In the genomic region with DNA sequence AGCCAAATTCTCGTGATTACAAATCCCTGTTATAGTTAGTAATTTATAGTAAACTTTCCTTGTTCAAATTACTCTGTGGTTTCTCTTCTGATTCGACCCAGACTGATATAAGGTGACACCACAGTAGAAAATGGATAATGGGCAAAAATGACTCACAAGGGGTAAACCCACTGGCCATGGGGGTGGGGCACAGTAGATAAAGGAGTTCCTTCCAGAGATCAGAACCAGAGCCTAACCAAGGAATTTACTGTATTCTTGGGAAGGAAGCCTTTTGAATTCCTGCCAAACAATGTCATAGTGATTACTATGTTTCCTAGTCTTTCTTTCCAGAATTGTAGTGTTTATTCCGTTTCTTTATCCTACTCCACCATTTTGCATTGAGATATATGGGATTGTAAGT, we compare ENCODE assay signal across 13 cellular contexts. TPM values are rescaled to one million over a fixed set of nuclear protein-coding genes. Genes with fewer than 3 reads are reported as not detected.
DNase-seq lines count a peak whose midpoint lies in the region; ATAC-seq and TF ChIP-seq lines count a peak whose summit lies in the region.
"Had no signal": no experiment of that assay in that cellular context is flagged by ENCODE, and none has a peak within 500 bp of the region (broad histone marks: within the 10 kb centered on the region; RNA-seq: fewer than 3 reads in every experiment).

No MANE protein-coding gene starts in this region.

- CTCF ChIA-PET in PC-3 (lab: Charles Lee): no interaction called here
- CTCF ChIA-PET in GM10248 (lab: Yijun Ruan, JAX): interaction anchor here (1.1 to 2.8 kb wide), 3 partner anchors 11 to 22 kb away, joined by 4 to 10 read pairs (median 5); a partner anchor contains a TSS

- no peak overlapping the region for H2AFZ ChIP-seq in PC-3 (ENCODE audit: low read length)
- H2AFZ ChIP-seq: GM23338 had no signal

- H3K27ac ChIP-seq in PC-3 (ENCODE audit: low read length) (no peak overlapping the region), stomach (no peak overlapping the region), coronary artery (no peak overlapping the region)
- H3K27ac ChIP-seq: VCaP had no signal

- H3K4me2 ChIP-seq in PC-3 (ENCODE audit: low read length): no peak overlapping the region
- H3K4me2 ChIP-seq: GM23338 had no signal

- POLR2A ChIA-PET in PC-3 (lab: Charles Lee; ENCODE audit: unreplicated experiment): no interaction called here
- POLR2A ChIA-PET in GM10248 (lab: Yijun Ruan, JAX): no interaction called here

- no peaks in the 10 kb centered on the region for H3K36me3 ChIP-seq in PC-3 (ENCODE audit: low read depth, low read length)
- H3K36me3 ChIP-seq in stomach: no peaks in the 10 kb centered on the region

- DNase-seq in AG08396 (ENCODE audit: low spot score): peak; percentile 7
- peak; percentile 7 for DNase-seq in PC-3
- peak; percentile 49 for DNase-seq in fibroblast of mammary gland (ENCODE audit: low read depth)
- DNase-seq in GM10248 (ENCODE audit: extremely low spot score): no peak
- no peak for DNase-seq in stomach
- no peak for DNase-seq in kidney glomerular epithelial cell (lab: John Stamatoyannopoulos, UW)
- no peak for DNase-seq in coronary artery (ENCODE audit: low spot score)
- DNase-seq: CD8-positive, alpha-beta T cell; naive thymus-derived CD4-positive, alpha-beta T cell; NCI-H1417 treated with DMSO at 0.1 percent for 48 hours had no signal

- H3K9me3 ChIP-seq in PC-3 (ENCODE audit: low read length) (no peaks in the 10 kb centered on the region), stomach (no peaks in the 10 kb centered on the region)

- ATAC-seq in GM19023 (IDR thresholded peaks at IDR 0.05; ENCODE audit: unreplicated experiment) (peak; percentile 30), PC-3 (0 out of 2 replicates have a peak, but pooled peaks have one; percentile 15)
- ATAC-seq: CD8-positive, alpha-beta T cell; GM23338; naive thymus-derived CD4-positive, alpha-beta T cell had no signal

- intact Hi-C loops in PC-3 (cut with micrococcal nuclease) (no loop called here), stomach (cut with DNase I; ENCODE audit: low total_unique reads) (no loop called here)

- no peak overlapping the region for H3K9ac ChIP-seq in PC-3 (ENCODE audit: low read length)

- no peaks in the 10 kb centered on the region for H3K79me2 ChIP-seq in PC-3 (ENCODE audit: low read length)

- TF ChIP-seq CTCF in PC-3 (conservative IDR thresholded peaks at IDR 0.05; ENCODE audit: low read depth, low read length) (no peak), fibroblast of mammary gland (conservative IDR thresholded peaks at IDR 0.05; ENCODE audit: control insufficient read depth, insufficient read depth, low read depth, low read length) (no peak), GM10248 (IDR thresholded peaks at IDR 0.05; ENCODE audit: control extremely low read depth, extremely low read depth, low read depth, missing control alignments) (no peak), stomach (IDR thresholded peaks at IDR 0.05) (no peak), coronary artery (IDR thresholded peaks at IDR 0.05) (no peak)

- no peaks in the 10 kb centered on the region for H3F3A ChIP-seq in PC-3 (ENCODE audit: low read length, unreplicated experiment)

- 10 to 29% (median 27%) methylated on average over 3 of the region's 3 CpGs for WGBS in stomach, 5 donors

- H3K27me3 ChIP-seq in PC-3 (ENCODE audit: low read length) (no peaks in the 10 kb centered on the region), stomach (peaks cover 0 to 5% (median 0%) of the 10 kb centered on the region in 3 donors)

- no TSS peak for BruUV-seq in PC-3 (replicated peaks; lab: Mats Ljungman, UMichigan)

- H3K9me2 ChIP-seq in PC-3 (replicated peaks; ENCODE audit: low read length): no peaks in the 10 kb centered on the region

- no peak for TF ChIP-seq POLR2A in stomach (IDR thresholded peaks at IDR 0.05)

- no peaks in the 10 kb centered on the region for H3K4me1 ChIP-seq in PC-3 (ENCODE audit: insufficient read depth, low read length)
- H3K4me1 ChIP-seq in stomach: no peaks in the 10 kb centered on the region

- no peak for TF ChIP-seq EP300 in stomach (IDR thresholded peaks at IDR 0.05)

- no peaks in the 10 kb centered on the region for H4K20me1 ChIP-seq in PC-3 (ENCODE audit: low read length)

- no peak overlapping the region for H3K4me3 ChIP-seq in PC-3 (ENCODE audit: low read length)
- no peak overlapping the region for H3K4me3 ChIP-seq in fibroblast of mammary gland (ENCODE audit: control insufficient read depth, low read depth, low read length)
- no peak overlapping the region for H3K4me3 ChIP-seq in stomach
- no peak overlapping the region for H3K4me3 ChIP-seq in coronary artery
- H3K4me3 ChIP-seq: GM23338 had no signal

RNA-seq across cellular contexts. Expression of a gene that starts 21.9 kb away (rescaled TPM):
- total RNA-seq in PC-3 (2014; rRNA removed) (5.5 and 5.6 TPM in 2 replicates), stomach (10 to 100 TPM in 1 of 5 donors, 1 to 10 TPM in 2, under 1 TPM in 1, not detected in 1; 0.87 to 13.2 (median 6.4) TPM)
- polyA plus RNA-seq in stomach: 1 to 10 TPM in 1 of 3 donors, not detected in 2; 4.8 TPM

RNA-seq across cellular contexts. Expression of a gene that starts 29.0 kb away (rescaled TPM):
- not detected in 2 replicates for total RNA-seq in PC-3 (2014; rRNA removed)
- 1 to 10 TPM in 1 of 5 donors, under 1 TPM in 1, not detected in 3; 0.87 to 2.8 TPM for total RNA-seq in stomach
- not detected for polyA plus RNA-seq in stomach
- polyA plus RNA-seq: naive thymus-derived CD4-positive, alpha-beta T cell had no signal

Comparison
In these comparisons a context has a peak if more than half of its experiments do, and no peak if none do; other contexts are left out.
1. DNase-seq: peak in AG08396 (single experiment), PC-3 (single experiment) and fibroblast of mammary gland (single experiment); none in GM10248 (single experiment), stomach (single experiment), kidney glomerular epithelial cell (single experiment) and coronary artery (single experiment).